ENCODE assay signal across 15 cellular contexts in genomic region chr2:54475285-54475684, GRCh38.
"Had no signal": no experiment of that assay in that cellular context is flagged by ENCODE, and none has a peak within 500 bp of the region (broad histone marks: within the 10 kb centered on the region; RNA-seq: fewer than 3 reads in every experiment).

No MANE protein-coding gene starts in this region.

- DNase-seq: activated CD4-positive, alpha-beta memory T cell treated with anti-CD3 and anti-CD28 coated beads for 36 hours; activated effector memory CD4-positive, alpha-beta T cell treated with Interleukin-2 at 50 U/mL for 16 hours; activated T-cell treated with anti-CD3 and anti-CD28 coated beads, Interleukin-2, amount 50 U/mL, for 4 hours; amygdala; effector memory CD8-positive, alpha-beta T cell; islet precursor cell; right lobe of liver; spleen; stomach; T-helper 17 cell; uterus; WERI-Rb-1 had no signal

- H3K36me3 ChIP-seq: gastroesophageal sphincter, right lobe of liver, spleen, stomach, uterus, WERI-Rb-1 had no signal

- H3K27me3 ChIP-seq: gastroesophageal sphincter, right lobe of liver, spleen, stomach, uterus had no signal

- ATAC-seq: activated naive CD4-positive, alpha-beta T cell treated with anti-CD3 and anti-CD28 coated beads, Interleukin-2, amount 50 U/mL, for 72 hours; activated T-cell treated with anti-CD3 and anti-CD28 coated beads, Interleukin-2, amount 50 U/mL, for 4 hours; effector memory CD8-positive, alpha-beta T cell; gastroesophageal sphincter; left lobe of liver; right lobe of liver; T-helper 17 cell had no signal

- H3K27ac ChIP-seq: right lobe of liver, stomach, WERI-Rb-1 had no signal

- H3K9me3 ChIP-seq: gastroesophageal sphincter, right lobe of liver, stomach, uterus had no signal

- H3K4me3 ChIP-seq: gastroesophageal sphincter, right lobe of liver, spleen, stomach, uterus had no signal
